ENCODE assay signal across 24 cellular contexts in the genomic region with DNA sequence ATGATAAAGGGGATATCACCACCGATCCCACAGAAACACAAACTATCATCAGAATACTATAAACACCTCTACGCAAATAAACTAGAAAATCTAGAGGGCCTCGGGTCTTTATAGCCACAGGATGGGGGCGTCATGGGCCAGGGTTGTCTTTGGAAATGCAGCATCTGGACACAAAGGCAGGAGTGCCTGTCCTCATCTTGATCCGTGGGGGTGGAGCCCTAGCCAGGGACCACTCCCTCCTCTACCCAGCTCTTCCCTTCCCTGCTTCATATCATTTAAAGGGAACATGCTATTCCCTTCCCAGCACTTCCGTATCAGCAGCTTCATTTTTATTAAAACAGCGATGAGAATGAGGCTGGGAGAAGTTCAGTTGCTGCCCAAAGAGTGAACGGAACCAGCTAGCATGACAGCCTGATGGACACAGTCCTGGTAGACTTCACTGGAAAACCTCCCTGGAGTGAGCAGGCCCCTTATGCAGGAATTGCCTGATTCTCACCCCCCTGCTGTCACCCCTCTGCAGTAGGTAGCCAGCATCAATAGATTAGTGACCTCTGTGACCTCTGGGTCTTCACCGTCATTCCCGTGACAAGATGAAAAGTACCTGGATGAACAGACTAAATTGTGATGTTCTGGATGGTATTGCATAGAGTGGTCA.
"Had no signal": no experiment of that assay in that cellular context is flagged by ENCODE, and none has a peak within 500 bp of the region (broad histone marks: within the 10 kb centered on the region; RNA-seq: fewer than 3 reads in every experiment).

No MANE protein-coding gene starts in this region.

- ATAC-seq: activated CD4-positive, alpha-beta T cell treated with anti-CD3 and anti-CD28 coated beads for 36 hours; esophagus mucosa; gastrocnemius medialis; left ventricle myocardium superior; mucosa of descending colon; naive thymus-derived CD4-positive, alpha-beta T cell; pancreas; right lobe of liver had no signal

- H3K4me1 Mint-ChIP-seq: activated CD4-positive, alpha-beta T cell treated with anti-CD3 and anti-CD28 coated beads for 36 hours; activated naive CD4-positive, alpha-beta T cell treated with anti-CD3 and anti-CD28 coated beads, Interleukin-2, amount 50 U/mL, for 24 hours; central memory CD8-positive, alpha-beta T cell; memory B cell had no signal

- H3K4me3 ChIP-seq: ascending aorta, colonic mucosa, gastrocnemius medialis, mucosa of descending colon, pancreas, right lobe of liver, stomach, upper lobe of left lung had no signal

- H3K9me3 Mint-ChIP-seq: activated naive CD4-positive, alpha-beta T cell treated with anti-CD3 and anti-CD28 coated beads, Interleukin-2, amount 50 U/mL, for 24 hours; central memory CD8-positive, alpha-beta T cell; memory B cell; T-helper 2 cell treated with Interferon-gamma antibody and Interleukin-4, amounts not matched to agents 5 μg/mL and 100 μg/mL, for 36 hours had no signal

- H3K27me3 ChIP-seq: ascending aorta, colonic mucosa, gastrocnemius medialis, pancreas, right lobe of liver, stomach, upper lobe of left lung had no signal

- H3K36me3 ChIP-seq: colonic mucosa, gastrocnemius medialis, pancreas, right lobe of liver had no signal

- H3K9me3 ChIP-seq: ascending aorta, colonic mucosa, gastrocnemius medialis, mucosa of descending colon, pancreas, right lobe of liver, stomach, upper lobe of left lung had no signal

- H3K4me1 ChIP-seq: ascending aorta, colonic mucosa, gastrocnemius medialis, pancreas, right lobe of liver, stomach, upper lobe of left lung had no signal

- H3K27me3 Mint-ChIP-seq: activated CD4-positive, alpha-beta T cell treated with anti-CD3 and anti-CD28 coated beads for 36 hours; activated naive CD4-positive, alpha-beta T cell treated with anti-CD3 and anti-CD28 coated beads, Interleukin-2, amount 50 U/mL, for 24 hours; central memory CD8-positive, alpha-beta T cell; memory B cell; naive thymus-derived CD4-positive, alpha-beta T cell had no signal

- H3K27ac ChIP-seq: ascending aorta, colonic mucosa, gastrocnemius medialis, pancreas, right lobe of liver, stomach, upper lobe of left lung had no signal

- H3K27ac Mint-ChIP-seq: activated CD4-positive, alpha-beta T cell treated with anti-CD3 and anti-CD28 coated beads for 36 hours; activated naive CD4-positive, alpha-beta T cell treated with anti-CD3 and anti-CD28 coated beads, Interleukin-2, amount 50 U/mL, for 24 hours; memory B cell; T-helper 2 cell treated with Interferon-gamma antibody and Interleukin-4, amounts not matched to agents 5 μg/mL and 100 μg/mL, for 36 hours had no signal

- DNase-seq: activated CD4-positive, alpha-beta T cell treated with anti-CD3 and anti-CD28 coated beads for 36 hours; activated CD4-positive, alpha-beta T cell treated with anti-CD3 and anti-CD28 coated beads, Interleukin-2, amount 50 U/mL, for 48 hours; activated gamma-delta T cell; colonic mucosa; gastrocnemius medialis; head of caudate nucleus; left ventricle myocardium superior; mucosa of descending colon; naive thymus-derived CD4-positive, alpha-beta T cell; pancreas; right lobe of liver; small intestine; stimulated activated CD4-positive, alpha-beta T cell treated with anti-CD3 and anti-CD28 coated beads, Interleukin-15, amount 100 ng/mL, for 24 hours; stimulated activated CD4-positive, alpha-beta T cell treated with anti-CD3 and anti-CD28 coated beads, Interleukin-2, amount 100 ng/mL, for 48 hours; stomach; upper lobe of left lung had no signal

- FAIRE-seq: endometrium, pancreas, small intestine, TTC549 had no signal

- H3K4me3 Mint-ChIP-seq: activated CD4-positive, alpha-beta T cell treated with anti-CD3 and anti-CD28 coated beads for 36 hours; activated naive CD4-positive, alpha-beta T cell treated with anti-CD3 and anti-CD28 coated beads, Interleukin-2, amount 50 U/mL, for 24 hours; central memory CD8-positive, alpha-beta T cell; memory B cell; naive thymus-derived CD4-positive, alpha-beta T cell; T-helper 2 cell treated with Interferon-gamma antibody and Interleukin-4, amounts not matched to agents 5 μg/mL and 100 μg/mL, for 36 hours had no signal
